12 cellular contexts compared by ENCODE assay signal in genomic region chr13:48730971-48731658, GRCh38.
DNase-seq lines count a peak whose midpoint lies in the region; ATAC-seq and TF ChIP-seq lines count a peak whose summit lies in the region.
"Had no signal": no experiment of that assay in that cellular context is flagged by ENCODE, and none has a peak within 500 bp of the region (broad histone marks: within the 10 kb centered on the region; RNA-seq: fewer than 3 reads in every experiment).

No MANE protein-coding gene starts in this region.

- no peaks in the 10 kb centered on the region for H3K9me2 ChIP-seq in PC-9 (ENCODE audit: insufficient read depth)

- H3K27me3 Mint-ChIP-seq in stimulated activated naive CD8-positive, alpha-beta T cell treated with anti-CD3 and anti-CD28 coated beads, Interleukin-15, amount 100 ng/mL, for 72 hours: peaks cover 24% of the 10 kb centered on the region

- H3K36me3 ChIP-seq in PC-9 (ENCODE audit: low read depth): no peaks in the 10 kb centered on the region
- H3K36me3 ChIP-seq: lower lobe of right lung, SJSA1 had no signal

- ATAC-seq in stimulated activated naive CD8-positive, alpha-beta T cell treated with anti-CD3 and anti-CD28 coated beads, Interleukin-15, Interleukin-2, amounts not matched to agents 100 U/mL and 50 U/mL, for 24 hours: peak; percentile 55
- no peak for ATAC-seq in stimulated activated naive CD8-positive, alpha-beta T cell treated with anti-CD3 and anti-CD28 coated beads, Interleukin-15, amount 100 ng/mL, for 72 hours
- ATAC-seq in HG03432 (IDR thresholded peaks at IDR 0.05; ENCODE audit: unreplicated experiment) (no peak), GM18517 (IDR thresholded peaks at IDR 0.05; ENCODE audit: unreplicated experiment) (no peak), HG03521 (IDR thresholded peaks at IDR 0.05; ENCODE audit: unreplicated experiment) (no peak)

- intact Hi-C loops in PC-9 (cut with micrococcal nuclease; ENCODE audit: unreplicated experiment): no loop called here

- no peak overlapping the region for H3K4me3 Mint-ChIP-seq in stimulated activated naive CD8-positive, alpha-beta T cell treated with anti-CD3 and anti-CD28 coated beads, Interleukin-15, amount 100 ng/mL, for 72 hours

- no peaks in the 10 kb centered on the region for H3K27me3 ChIP-seq in PC-9 (ENCODE audit: insufficient read depth, low read depth)
- H3K27me3 ChIP-seq: body of pancreas, SJSA1 had no signal

- H3K9me3 Mint-ChIP-seq in stimulated activated naive CD8-positive, alpha-beta T cell treated with anti-CD3 and anti-CD28 coated beads, Interleukin-15, amount 100 ng/mL, for 72 hours: no peaks in the 10 kb centered on the region

- H3K4me1 ChIP-seq in PC-9 (replicated peaks; ENCODE audit: insufficient read depth): no peaks in the 10 kb centered on the region
- H3K4me1 ChIP-seq: lower lobe of right lung, SJSA1 had no signal

- H3K79me2 ChIP-seq in PC-9 (ENCODE audit: low read depth): no peaks in the 10 kb centered on the region

- H3K4me2 ChIP-seq in PC-9: no peak overlapping the region

- H2AFZ ChIP-seq in PC-9: no peak overlapping the region

- DNase-seq in stimulated activated naive CD8-positive, alpha-beta T cell treated with anti-CD3 and anti-CD28 coated beads, Interleukin-15, Interleukin-2, amounts not matched to agents 100 U/mL and 50 U/mL, for 24 hours: no peak
- no peak for DNase-seq in stimulated activated naive CD8-positive, alpha-beta T cell treated with anti-CD3 and anti-CD28 coated beads, Interleukin-15, amount 100 ng/mL, for 72 hours
- peak; percentile 72 for DNase-seq in RKO (ENCODE audit: low spot score)
- DNase-seq in fibroblast of peridontal ligament (ENCODE audit: extremely low read depth): peak; percentile 71
- no peak for DNase-seq in PC-9
- DNase-seq: COR-L47 had no signal

- peaks cover 6% of the 10 kb centered on the region for H3K4me1 Mint-ChIP-seq in stimulated activated naive CD8-positive, alpha-beta T cell treated with anti-CD3 and anti-CD28 coated beads, Interleukin-15, amount 100 ng/mL, for 72 hours

- no peaks in the 10 kb centered on the region for H3K9me3 ChIP-seq in PC-9 (ENCODE audit: insufficient read depth, low read depth)
- H3K9me3 ChIP-seq: body of pancreas, lower lobe of right lung, SJSA1 had no signal

- H4K20me1 ChIP-seq in PC-9 (ENCODE audit: insufficient read depth): no peaks in the 10 kb centered on the region

- CTCF ChIA-PET in PC-9 (lab: Charles Lee): no interaction called here

- TF ChIP-seq CTCF in PC-9 (conservative IDR thresholded peaks at IDR 0.05): no peak

- BruUV-seq in PC-9 (replicated peaks; lab: Mats Ljungman, UMichigan): no TSS peak

- H3K4me3 ChIP-seq in PC-9: no peak overlapping the region
- H3K4me3 ChIP-seq: body of pancreas, SJSA1 had no signal

- H3K27ac Mint-ChIP-seq in stimulated activated naive CD8-positive, alpha-beta T cell treated with anti-CD3 and anti-CD28 coated beads, Interleukin-15, amount 100 ng/mL, for 72 hours: no peak overlapping the region

- no peak overlapping the region for H3K27ac ChIP-seq in PC-9
- H3K27ac ChIP-seq: body of pancreas, lower lobe of right lung, SJSA1 had no signal

- POLR2A ChIA-PET in PC-9 (lab: Charles Lee; ENCODE audit: unreplicated experiment): no interaction called here

- H3F3A ChIP-seq in PC-9 (ENCODE audit: insufficient read depth, low read depth): no peaks in the 10 kb centered on the region

Comparison
In these comparisons a context has a peak if more than half of its experiments do, and no peak if none do; other contexts are left out.
1. DNase-seq: peak in RKO (single experiment) and fibroblast of peridontal ligament (single experiment); none in stimulated activated naive CD8-positive, alpha-beta T cell treated with anti-CD3 and anti-CD28 coated beads, Interleukin-15, Interleukin-2, amounts not matched to agents 100 U/mL and 50 U/mL, for 24 hours (single experiment), stimulated activated naive CD8-positive, alpha-beta T cell treated with anti-CD3 and anti-CD28 coated beads, Interleukin-15, amount 100 ng/mL, for 72 hours (0 of 2) and PC-9 (0 of 2).